In genomic region chr12:124640096-124640495, GRCh38 we compare ENCODE assay signal across 13 cellular contexts.
DNase-seq lines count a peak whose midpoint lies in the region; ATAC-seq and TF ChIP-seq lines count a peak whose summit lies in the region.
"Had no signal": no experiment of that assay in that cellular context is flagged by ENCODE, and none has a peak within 500 bp of the region (broad histone marks: within the 10 kb centered on the region; RNA-seq: fewer than 3 reads in every experiment).

No MANE protein-coding gene starts in this region.

- TF ChIP-seq CTCF in foreskin fibroblast (IDR thresholded peaks at IDR 0.05; ENCODE audit: low read depth, low read length) (no peak), ovary (IDR thresholded peaks at IDR 0.05) (no peak), tibial artery (IDR thresholded peaks at IDR 0.05) (no peak)

- H3K36me3 ChIP-seq in SK-N-MC (ENCODE audit: insufficient read depth, low read length) (no peaks in the 10 kb centered on the region), ovary (no peaks in the 10 kb centered on the region), tibial artery (no peaks in the 10 kb centered on the region)

- WGBS in ovary, 3 donors: 39 to 54% (median 53%) methylated on average over 4 of the region's 4 CpGs

- no peak overlapping the region for H3K9ac ChIP-seq in SK-N-MC (ENCODE audit: insufficient read length)

- intact Hi-C loops in Right ventricle myocardium inferior (cut with DNase I): no loop called here
- intact Hi-C loops in cardiac septum (cut with DNase I): no loop called here
- intact Hi-C loops in ovary (cut with DNase I): no loop called here
- intact Hi-C loops in tibial artery (cut with DNase I; ENCODE audit: low total_unique reads): no loop called here

- H3K27ac ChIP-seq in SK-N-MC (0 out of 2 replicates have a peak overlapping the region, but pooled peaks have one; percentile 31), ovary (no peak overlapping the region), tibial artery (no peak overlapping the region)

- no peaks in the 10 kb centered on the region for H3K27me3 ChIP-seq in ovary
- no peaks in the 10 kb centered on the region for H3K27me3 ChIP-seq in tibial artery

- DNase-seq in Right ventricle myocardium inferior (ENCODE audit: missing footprints): peak; percentile 46
- DNase-seq in cardiac septum (ENCODE audit: low spot score): no peak
- no peak for DNase-seq in SK-N-MC (ENCODE audit: low read depth, low spot score)
- peak; percentile 80 to 88 for DNase-seq in foreskin fibroblast
- no peak for DNase-seq in ovary
- no peak for DNase-seq in NCI-H2171 treated with DMSO at 0.1 percent for 48 hours (lab: John Stamatoyannopoulos, UW)
- DNase-seq in tibial artery: no peak
- DNase-seq: activated CD4-positive, alpha-beta T cell treated with anti-CD3 and anti-CD28 coated beads, Interleukin-2, amount 50 U/mL, for 1 hour; activated naive CD4-positive, alpha-beta T cell treated with anti-CD3 and anti-CD28 coated beads, Interleukin-2, amount 50 U/mL, for 16 hours; effector CD8-positive, alpha-beta T cell; NCI-H524; stimulated activated CD4-positive, alpha-beta T cell treated with anti-CD3 and anti-CD28 coated beads, Interleukin-12 subunit alpha, Interleukin-12 subunit beta, amount 100 ng/mL, for 4 hours had no signal

- H3K9me3 ChIP-seq in SK-N-MC (ENCODE audit: low read depth, low read length) (no peaks in the 10 kb centered on the region; the same call in 1 of the 2 replicates), ovary (no peaks in the 10 kb centered on the region), tibial artery (no peaks in the 10 kb centered on the region)

- no peak overlapping the region for H3K4me3 ChIP-seq in SK-N-MC
- no peak overlapping the region for H3K4me3 ChIP-seq in foreskin fibroblast (ENCODE audit: low read depth in 1 of 2, low read length in 2 of 2)
- no peak overlapping the region for H3K4me3 ChIP-seq in ovary
- no peak overlapping the region for H3K4me3 ChIP-seq in tibial artery

- ATAC-seq in Right ventricle myocardium inferior: no peak
- ATAC-seq in HG02885 (IDR thresholded peaks at IDR 0.05; ENCODE audit: poor library complexity, unreplicated experiment): no peak

- no peak for TF ChIP-seq EP300 in ovary (IDR thresholded peaks at IDR 0.05)

- no peak for TF ChIP-seq POLR2A in ovary (IDR thresholded peaks at IDR 0.05)

- H3K4me1 ChIP-seq in ovary (ENCODE audit: insufficient read depth): no peaks in the 10 kb centered on the region
- H3K4me1 ChIP-seq in tibial artery: peaks cover 0 to 17% (median 9%) of the 10 kb centered on the region in 4 donors

Comparison
In these comparisons a context has a peak if more than half of its experiments do, and no peak if none do; other contexts are left out.
1. DNase-seq: peak in Right ventricle myocardium inferior (single experiment) and foreskin fibroblast (2 of 2); none in cardiac septum (single experiment), SK-N-MC (single experiment), ovary (0 of 5), NCI-H2171 treated with DMSO at 0.1 percent for 48 hours (single experiment) and tibial artery (0 of 2).